10 cellular contexts compared by ENCODE assay signal in genomic region chr10:70257816-70258215, GRCh38. TPM values are rescaled to one million over a fixed set of nuclear protein-coding genes. Genes with fewer than 3 reads are reported as not detected.
"Had no signal": no experiment of that assay in that cellular context is flagged by ENCODE, and none has a peak within 500 bp of the region (broad histone marks: within the 10 kb centered on the region; RNA-seq: fewer than 3 reads in every experiment).

No MANE protein-coding gene starts in this region.

RNA-seq across cellular contexts. Expression of gene NPFFR1, which starts 26.0 kb away (rescaled TPM):
- total RNA-seq: chondrocyte; dermis blood vessel endothelial cell; endothelial cell of umbilical vein; fibroblast of villous mesenchyme; lung microvascular endothelial cell; myocyte; naive thymus-derived CD8-positive, alpha-beta T cell; pulmonary artery endothelial cell; vagina had no signal
- polyA plus RNA-seq: endothelial cell of umbilical vein; keratinocyte; naive thymus-derived CD8-positive, alpha-beta T cell had no signal
